Comparison of ENCODE assay signal across 8 cellular contexts in the genomic region with DNA sequence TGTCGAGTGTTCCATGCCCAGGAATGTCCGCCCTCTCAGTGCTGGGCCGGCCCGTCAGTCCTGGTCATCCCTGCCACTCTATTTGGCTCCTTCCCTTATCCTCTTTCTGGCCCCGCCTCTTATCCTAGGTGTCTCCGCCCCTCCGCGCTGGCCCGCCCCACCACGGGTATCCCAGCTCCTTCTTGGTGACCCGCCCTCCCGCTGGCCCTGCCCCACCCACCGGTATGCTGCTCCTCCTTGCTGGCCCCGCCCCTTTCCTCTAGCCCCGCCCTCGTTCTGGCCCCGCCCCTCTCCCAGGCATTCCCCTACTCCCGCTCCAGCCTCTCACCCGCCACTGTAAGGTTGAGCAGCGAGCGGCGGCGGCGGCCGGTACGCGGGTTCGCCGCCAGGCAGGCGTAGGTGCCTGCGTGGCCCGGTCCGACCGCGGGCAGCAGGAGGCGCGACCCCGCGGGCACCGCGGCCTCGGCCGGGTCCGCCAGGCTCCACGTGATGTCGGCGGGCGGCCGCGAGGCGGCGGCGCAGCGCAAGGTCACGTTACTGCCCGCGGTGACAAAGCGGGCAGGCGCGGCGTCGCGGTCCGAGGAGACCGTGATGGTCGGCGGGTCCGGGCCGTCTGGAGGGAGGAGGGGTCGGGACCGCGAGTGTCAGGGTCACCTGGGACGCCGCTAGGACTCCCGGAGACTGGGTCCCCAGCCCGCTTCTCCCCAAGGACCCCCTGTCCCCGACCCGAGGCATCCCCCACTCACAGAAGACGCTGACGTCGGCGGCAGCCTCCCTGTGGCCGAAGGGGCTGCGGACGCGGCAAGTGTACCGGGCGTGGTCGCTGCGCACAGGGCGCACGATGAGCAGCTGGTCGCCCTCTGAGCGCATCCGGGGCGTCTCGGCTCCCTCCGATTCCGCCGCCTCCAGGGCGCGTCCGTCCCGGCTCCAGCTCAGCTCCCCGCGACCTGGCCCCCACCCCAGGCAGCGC. TPM values are rescaled to one million over a fixed set of nuclear protein-coding genes. Genes with fewer than 3 reads are reported as not detected.
DNase-seq lines count a peak whose midpoint lies in the region; ATAC-seq, FAIRE-seq and TF ChIP-seq lines count a peak whose summit lies in the region.

No MANE protein-coding gene starts in this region.

- H3K9me3 ChIP-seq in SJSA1 (replicated peaks) (no peaks in the 10 kb centered on the region), neutrophil (no peaks in the 10 kb centered on the region)

- TF ChIP-seq CTCF in C4-2B (conservative IDR thresholded peaks at IDR 0.05) (peak; percentile 48), neutrophil (IDR thresholded peaks at IDR 0.05) (peak; percentile 77)

- H3K36me3 ChIP-seq in SJSA1, result 0 out of 2 replicates have a peak, but pooled peaks cover 3% of the 10 kb centered on the region
- H3K36me3 ChIP-seq in neutrophil, result peaks cover 7% of the 10 kb centered on the region

- DNase-seq in HPDE6-E6E7 (ENCODE audit: extremely low spot score), result peak; percentile 94
- DNase-seq in SJSA1 (ENCODE audit: low read depth in 1 of 2, low spot score in 2 of 2), result peak; percentile 84 to 99
- peak; percentile 94 for DNase-seq in activated naive CD4-positive, alpha-beta T cell treated with Interleukin-2 at 50 U/mL for 16 hours
- peak; percentile 96 to 99 for DNase-seq in frontal cortex (ENCODE audit: low spot score in 2 of 2)
- peak; percentile 94 for DNase-seq in stromal cell of bone marrow (ENCODE audit: low read depth)

- no peak for FAIRE-seq in frontal cortex (lab: Jason Lieb, UNC)

- H3K4me3 ChIP-seq in SJSA1 (peak overlapping the region; percentile 48), neutrophil (ENCODE audit: low read depth in 1 of 2, low read length in 1 of 2) (peak overlapping the region; percentile 69 to 73)

- H3K27ac ChIP-seq in C4-2B, result peak overlapping the region; percentile 76
- no peak overlapping the region for H3K27ac ChIP-seq in SJSA1
- peak overlapping the region; percentile 72 for H3K27ac ChIP-seq in neutrophil

- H3K4me1 ChIP-seq in SJSA1 (replicated peaks), result peaks cover 19% of the 10 kb centered on the region
- peaks cover 18 to 23% of the 10 kb centered on the region in 2 experiments for H3K4me1 ChIP-seq in neutrophil (ENCODE audit: control insufficient read depth in 1 of 2, insufficient read depth in 1 of 2, low read depth in 1 of 2, low read length in 1 of 2)

- H3K27me3 ChIP-seq in SJSA1 (replicated peaks) (peaks cover 8% of the 10 kb centered on the region; the same call in 1 of the 2 replicates), neutrophil (peaks cover 36% of the 10 kb centered on the region)

- peak; percentile 53 for ATAC-seq in GM19372 (IDR thresholded peaks at IDR 0.05; ENCODE audit: low read depth, unreplicated experiment)

RNA-seq across cellular contexts. Expression of gene VSIG10L, which starts 2.0 kb away (rescaled TPM):
- total RNA-seq in SJSA1 (2014; rRNA removed; shearing (Covaris generic)), result 0.08 and 0.25 TPM in 2 replicates
- total RNA-seq in frontal cortex, result 0.41 TPM

RNA-seq across cellular contexts. Expression of gene ETFB, which starts 26.2 kb away (rescaled TPM):
- 91.4 and 205 TPM in 2 replicates for total RNA-seq in SJSA1 (2014; rRNA removed; shearing (Covaris generic))
- 41.2 TPM for total RNA-seq in frontal cortex

RNA-seq across cellular contexts. Expression of gene IGLON5, which starts 28.5 kb away (rescaled TPM):
- not detected in 2 replicates for total RNA-seq in SJSA1 (2014; rRNA removed; shearing (Covaris generic))
- 4.1 TPM for total RNA-seq in frontal cortex

RNA-seq across cellular contexts. Expression of gene CLDND2, which starts 28.8 kb away (rescaled TPM):
- not detected in 2 replicates for total RNA-seq in SJSA1 (2014; rRNA removed; shearing (Covaris generic))
- not detected for total RNA-seq in frontal cortex

RNA-seq across cellular contexts. Expression of gene NKG7, which starts 32.5 kb away (rescaled TPM):
- total RNA-seq in SJSA1 (2014; rRNA removed; shearing (Covaris generic)), result not detected in 2 replicates
- total RNA-seq in frontal cortex, result not detected
